ENCODE assay signal across 32 cellular contexts in the genomic region with DNA sequence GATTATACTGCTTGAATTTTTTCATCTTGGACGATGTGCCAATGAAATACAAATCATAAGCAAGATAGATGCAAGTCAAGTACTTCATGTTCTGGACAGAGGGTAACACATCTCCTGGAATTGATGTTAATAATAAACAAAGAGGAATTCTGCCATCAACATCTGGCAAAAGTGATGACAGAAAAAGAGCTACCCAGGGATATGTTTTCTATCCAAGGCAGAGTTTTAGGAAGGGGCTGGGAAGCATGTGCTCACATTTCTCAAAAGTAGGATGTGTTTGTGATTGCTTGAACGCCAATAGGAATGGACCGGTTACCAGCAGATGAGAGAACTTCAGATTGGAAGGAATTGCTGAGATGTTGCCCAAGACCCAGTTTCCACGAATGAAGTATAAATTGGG.
"Had no signal": no experiment of that assay in that cellular context is flagged by ENCODE, and none has a peak within 500 bp of the region (broad histone marks: within the 10 kb centered on the region; RNA-seq: fewer than 3 reads in every experiment).

No MANE protein-coding gene starts in this region.

- H3K27ac ChIP-seq: left lung, lower lobe of right lung, neutrophil, ovary, sigmoid colon, thyroid gland, transverse colon, upper lobe of left lung, vagina had no signal

- H3K27ac Mint-ChIP-seq: immature natural killer cell; mesothelial cell of epicardium; nephron; progenitor cell of endocrine pancreas; stimulated activated memory B cell treated with anti-CD40 and anti-IgM and Interleukin-4, amounts not matched to agents 10 μg/mL and 1 μg/mL and 100 μg/mL, for 72 hours; stimulated activated naive CD8-positive, alpha-beta T cell treated with anti-CD3 and anti-CD28 coated beads, Interleukin-15, amount 100 ng/mL, for 72 hours had no signal

- H3K27me3 ChIP-seq: left lung, neutrophil, ovary, sigmoid colon, thyroid gland, transverse colon, upper lobe of left lung, vagina had no signal

- DNase-seq: hypothalamus; immature natural killer cell; kidney; left colon; left lung; lower lobe of right lung; mammary epithelial cell; mesenchymal stem cell; naive B cell; occipital lobe; ovary; retina; right cardiac atrium; sigmoid colon; stimulated activated CD4-positive, alpha-beta T cell treated with anti-CD3 and anti-CD28 coated beads, Interleukin-1b, Interleukin-23, amount 100 ng/mL, for 48 hours; stimulated activated CD4-positive, alpha-beta T cell treated with anti-CD3 and anti-CD28 coated beads, Interleukin-2, amount 100 ng/mL, for 48 hours; stimulated activated CD4-positive, alpha-beta T cell treated with anti-CD3 and anti-CD28 coated beads, Interleukin-4, amount 100 ng/mL, for 4 hours; stimulated activated CD8-positive, alpha-beta memory T cell treated with anti-CD3 and anti-CD28 coated beads, Interleukin-4, amount 100 ng/mL, for 48 hours; stimulated activated naive CD4-positive, alpha-beta T cell treated with Interleukin-2 at 50 U/mL for 16 hours; stimulated activated naive CD8-positive, alpha-beta T cell treated with anti-CD3 and anti-CD28 coated beads, Interleukin-15, amount 100 ng/mL, for 72 hours; substantia nigra; thyroid gland; transverse colon; upper lobe of left lung had no signal

- H3K27me3 Mint-ChIP-seq: naive B cell; progenitor cell of endocrine pancreas; stimulated activated memory B cell treated with anti-CD40 and anti-IgM and Interleukin-4, amounts not matched to agents 10 μg/mL and 1 μg/mL and 100 μg/mL, for 72 hours; stimulated activated naive CD8-positive, alpha-beta T cell treated with anti-CD3 and anti-CD28 coated beads, Interleukin-15, amount 100 ng/mL, for 72 hours had no signal

- H3K9me3 ChIP-seq: left lung, lower lobe of right lung, neutrophil, ovary, sigmoid colon, thyroid gland, transverse colon, upper lobe of left lung, vagina had no signal

- H3K4me3 ChIP-seq: left lung, lower lobe of right lung, ovary, sigmoid colon, smooth muscle cell, thyroid gland, transverse colon, upper lobe of left lung, vagina had no signal

- ATAC-seq: left colon; left lung; lower lobe of right lung; right cardiac atrium; stimulated activated memory B cell treated with anti-CD40 and anti-IgM and Interleukin-4, amounts not matched to agents 10 μg/mL and 1 μg/mL and 100 μg/mL, for 72 hours; stimulated activated naive CD8-positive, alpha-beta T cell treated with anti-CD3 and anti-CD28 coated beads, Interleukin-15, amount 100 ng/mL, for 72 hours had no signal

- H3K9me3 Mint-ChIP-seq: mesothelial cell of epicardium; naive B cell; stimulated activated memory B cell treated with anti-CD40 and anti-IgM and Interleukin-4, amounts not matched to agents 10 μg/mL and 1 μg/mL and 100 μg/mL, for 72 hours; stimulated activated naive CD8-positive, alpha-beta T cell treated with anti-CD3 and anti-CD28 coated beads, Interleukin-15, amount 100 ng/mL, for 72 hours had no signal

- H3K4me3 Mint-ChIP-seq: immature natural killer cell; mesothelial cell of epicardium; naive B cell; nephron; neural crest cell; stimulated activated memory B cell treated with anti-CD40 and anti-IgM and Interleukin-4, amounts not matched to agents 10 μg/mL and 1 μg/mL and 100 μg/mL, for 72 hours; stimulated activated naive CD8-positive, alpha-beta T cell treated with anti-CD3 and anti-CD28 coated beads, Interleukin-15, amount 100 ng/mL, for 72 hours had no signal

- H3K4me2 ChIP-seq: smooth muscle cell had no signal

- H3K4me1 Mint-ChIP-seq: immature natural killer cell; naive B cell; stimulated activated memory B cell treated with anti-CD40 and anti-IgM and Interleukin-4, amounts not matched to agents 10 μg/mL and 1 μg/mL and 100 μg/mL, for 72 hours; stimulated activated naive CD8-positive, alpha-beta T cell treated with anti-CD3 and anti-CD28 coated beads, Interleukin-15, amount 100 ng/mL, for 72 hours had no signal

- H3K36me3 Mint-ChIP-seq: mesothelial cell of epicardium; naive B cell; stimulated activated memory B cell treated with anti-CD40 and anti-IgM and Interleukin-4, amounts not matched to agents 10 μg/mL and 1 μg/mL and 100 μg/mL, for 72 hours had no signal

- H3K4me1 ChIP-seq: left lung, lower lobe of right lung, sigmoid colon, thyroid gland, transverse colon, upper lobe of left lung, vagina had no signal

- H3K36me3 ChIP-seq: left lung, lower lobe of right lung, neutrophil, ovary, sigmoid colon, thyroid gland, transverse colon, upper lobe of left lung, vagina had no signal
